Comparison of ENCODE assay signal across 19 cellular contexts in genomic region chr10:109114578-109114977, GRCh38.
DNase-seq lines count a peak whose midpoint lies in the region; ATAC-seq and TF ChIP-seq lines count a peak whose summit lies in the region.
"Had no signal": no experiment of that assay in that cellular context is flagged by ENCODE, and none has a peak within 500 bp of the region (broad histone marks: within the 10 kb centered on the region; RNA-seq: fewer than 3 reads in every experiment).

No MANE protein-coding gene starts in this region.

- H3K4me2 ChIP-seq in OCI-LY3 (ENCODE audit: low read length) (0 out of 2 replicates have a peak overlapping the region, but pooled peaks have one; percentile 9), GM23338 (no peak overlapping the region)
- H3K4me2 ChIP-seq: A549 had no signal

- peak; percentile 18 for DNase-seq in activated CD4-positive, alpha-beta T cell treated with anti-CD3 and anti-CD28 coated beads, Interleukin-2, amount 10 ng/mL, durations not matched to agents 24 days and 14 days
- no peak for DNase-seq in activated CD4-positive, alpha-beta T cell treated with anti-CD3 and anti-CD28 coated beads, Interleukin-2, amount 10 ng/mL, durations not matched to agents 7 days and 5 days
- DNase-seq in GM04504 (ENCODE audit: low read depth) (peak; percentile 39), testis (no peak), sciatic nerve (ENCODE audit: low spot score) (no peak), GM23338 (ENCODE audit: low spot score) (no peak)
- DNase-seq: Calu3; CD8-positive, alpha-beta T cell; DMS79 treated with DMSO at 0.1 percent for 48 hours; GOT3; H7; KG1 had no signal

- POLR2A ChIA-PET in activated CD4-positive, alpha-beta T cell treated with anti-CD3 and anti-CD28 coated beads, Interleukin-2, amount 10 ng/mL, durations not matched to agents 7 days and 5 days (lab: Charles Lee): no interaction called here

- H3K9ac ChIP-seq in OCI-LY3 (ENCODE audit: low read length): no peak overlapping the region
- H3K9ac ChIP-seq: BLaER1 treated with 17β-estradiol and CSF1 and Interleukin-3, amounts not matched to agents 10 nM and 100 nM had no signal

- intact Hi-C loops in activated CD4-positive, alpha-beta T cell treated with anti-CD3 and anti-CD28 coated beads, Interleukin-2, amount 10 ng/mL, durations not matched to agents 24 days and 14 days (cut with micrococcal nuclease): no loop called here
- intact Hi-C loops in testis (cut with DNase I; ENCODE audit: low total_unique reads) (no loop called here), sciatic nerve (cut with DNase I) (no loop called here)

- TF ChIP-seq CTCF in OCI-LY3 (IDR thresholded peaks at IDR 0.05; ENCODE audit: low read depth, low read length): no peak
- no peak for TF ChIP-seq CTCF in testis (IDR thresholded peaks at IDR 0.05)
- TF ChIP-seq CTCF in GM23338 (conservative IDR thresholded peaks at IDR 0.05; ENCODE audit: low read depth in 2 of 2): no peak

- no peaks in the 10 kb centered on the region for H3K27me3 Mint-ChIP-seq in activated CD4-positive, alpha-beta T cell treated with anti-CD3 and anti-CD28 coated beads, Interleukin-2, amount 10 ng/mL, durations not matched to agents 24 days and 14 days
- no peaks in the 10 kb centered on the region for H3K27me3 Mint-ChIP-seq in activated CD4-positive, alpha-beta T cell treated with anti-CD3 and anti-CD28 coated beads, Interleukin-2, amount 10 ng/mL, durations not matched to agents 7 days and 5 days
- peaks cover 2% of the 10 kb centered on the region for H3K27me3 Mint-ChIP-seq in GM23338 (ENCODE audit: insufficient read depth, low read depth, poor library complexity)

- H3K4me3 ChIP-seq in OCI-LY3 (ENCODE audit: low read length) (no peak overlapping the region), testis (no peak overlapping the region), GM23338 (no peak overlapping the region)
- H3K4me3 ChIP-seq: A549; BLaER1 treated with 17β-estradiol and CSF1 and Interleukin-3, amounts not matched to agents 10 nM and 100 nM; GM12878 had no signal

- H3K27ac ChIP-seq in OCI-LY3 (ENCODE audit: low read length) (no peak overlapping the region), testis (no peak overlapping the region), GM23338 (ENCODE audit: low read depth) (no peak overlapping the region)
- H3K27ac ChIP-seq: 22Rv1; A549; BLaER1 treated with 17β-estradiol and CSF1 and Interleukin-3, amounts not matched to agents 10 nM and 100 nM had no signal

- CTCF ChIA-PET in activated CD4-positive, alpha-beta T cell treated with anti-CD3 and anti-CD28 coated beads, Interleukin-2, amount 10 ng/mL, durations not matched to agents 7 days and 5 days (lab: Charles Lee): no interaction called here

- no peak overlapping the region for H3K27ac Mint-ChIP-seq in activated CD4-positive, alpha-beta T cell treated with anti-CD3 and anti-CD28 coated beads, Interleukin-2, amount 10 ng/mL, durations not matched to agents 24 days and 14 days
- no peak overlapping the region for H3K27ac Mint-ChIP-seq in activated CD4-positive, alpha-beta T cell treated with anti-CD3 and anti-CD28 coated beads, Interleukin-2, amount 10 ng/mL, durations not matched to agents 7 days and 5 days
- H3K27ac Mint-ChIP-seq in GM23338: no peak overlapping the region
- H3K27ac Mint-ChIP-seq: CD8-positive, alpha-beta T cell had no signal

- no peaks in the 10 kb centered on the region for H3K36me3 Mint-ChIP-seq in activated CD4-positive, alpha-beta T cell treated with anti-CD3 and anti-CD28 coated beads, Interleukin-2, amount 10 ng/mL, durations not matched to agents 24 days and 14 days (ENCODE audit: low read depth)
- H3K36me3 Mint-ChIP-seq in activated CD4-positive, alpha-beta T cell treated with anti-CD3 and anti-CD28 coated beads, Interleukin-2, amount 10 ng/mL, durations not matched to agents 7 days and 5 days (ENCODE audit: low read depth): no peaks in the 10 kb centered on the region
- peaks cover 13% of the 10 kb centered on the region for H3K36me3 Mint-ChIP-seq in GM23338 (ENCODE audit: low read depth)
- H3K36me3 Mint-ChIP-seq: CD8-positive, alpha-beta T cell had no signal

- H3K79me2 ChIP-seq in OCI-LY3 (ENCODE audit: low read length) (no peaks in the 10 kb centered on the region), GM23338 (replicated peaks; ENCODE audit: insufficient read depth) (no peaks in the 10 kb centered on the region)

- no peak for TF ChIP-seq POLR2A in testis (IDR thresholded peaks at IDR 0.05)

- H3K36me3 ChIP-seq in OCI-LY3 (replicated peaks; ENCODE audit: low read depth, low read length) (no peaks in the 10 kb centered on the region), testis (ENCODE audit: low read depth, missing control alignments) (no peaks in the 10 kb centered on the region), GM23338 (ENCODE audit: insufficient read depth) (no peaks in the 10 kb centered on the region)
- H3K36me3 ChIP-seq: BLaER1 treated with 17β-estradiol and CSF1 and Interleukin-3, amounts not matched to agents 10 nM and 100 nM had no signal

- H3K4me3 Mint-ChIP-seq in activated CD4-positive, alpha-beta T cell treated with anti-CD3 and anti-CD28 coated beads, Interleukin-2, amount 10 ng/mL, durations not matched to agents 24 days and 14 days: no peak overlapping the region
- no peak overlapping the region for H3K4me3 Mint-ChIP-seq in activated CD4-positive, alpha-beta T cell treated with anti-CD3 and anti-CD28 coated beads, Interleukin-2, amount 10 ng/mL, durations not matched to agents 7 days and 5 days
- no peak overlapping the region for H3K4me3 Mint-ChIP-seq in GM23338
- H3K4me3 Mint-ChIP-seq: CD8-positive, alpha-beta T cell had no signal

- H2AFZ ChIP-seq in OCI-LY3 (ENCODE audit: low read depth, low read length) (no peak overlapping the region), GM23338 (no peak overlapping the region)

- ATAC-seq in sciatic nerve (no peak), HG03196 (IDR thresholded peaks at IDR 0.05; ENCODE audit: unreplicated experiment) (no peak), GM23338 (no peak)
- ATAC-seq: A549; CD8-positive, alpha-beta T cell; GM12878; HCT116 had no signal

- H3K9me3 ChIP-seq in OCI-LY3 (ENCODE audit: insufficient read depth, low read length) (peaks cover 5% of the 10 kb centered on the region; the same call in 1 of the 2 replicates), testis (no peaks in the 10 kb centered on the region)
- H3K9me3 ChIP-seq: A549 had no signal

- H3K4me1 ChIP-seq in OCI-LY3 (ENCODE audit: low read length): peaks cover 17% of the 10 kb centered on the region
- H3K4me1 ChIP-seq in testis: no peaks in the 10 kb centered on the region
- H3K4me1 ChIP-seq in GM23338 (ENCODE audit: insufficient read depth): no peaks in the 10 kb centered on the region
- H3K4me1 ChIP-seq: A549 had no signal

- no peaks in the 10 kb centered on the region for H3K4me1 Mint-ChIP-seq in activated CD4-positive, alpha-beta T cell treated with anti-CD3 and anti-CD28 coated beads, Interleukin-2, amount 10 ng/mL, durations not matched to agents 24 days and 14 days
- H3K4me1 Mint-ChIP-seq in activated CD4-positive, alpha-beta T cell treated with anti-CD3 and anti-CD28 coated beads, Interleukin-2, amount 10 ng/mL, durations not matched to agents 7 days and 5 days: no peaks in the 10 kb centered on the region
- H3K4me1 Mint-ChIP-seq in GM23338: no peaks in the 10 kb centered on the region

- H3K9me3 Mint-ChIP-seq in activated CD4-positive, alpha-beta T cell treated with anti-CD3 and anti-CD28 coated beads, Interleukin-2, amount 10 ng/mL, durations not matched to agents 24 days and 14 days: peaks cover 7% of the 10 kb centered on the region
- H3K9me3 Mint-ChIP-seq in activated CD4-positive, alpha-beta T cell treated with anti-CD3 and anti-CD28 coated beads, Interleukin-2, amount 10 ng/mL, durations not matched to agents 7 days and 5 days: peaks cover 12% of the 10 kb centered on the region
- H3K9me3 Mint-ChIP-seq in GM23338: peaks cover 20% of the 10 kb centered on the region

- no peaks in the 10 kb centered on the region for H4K20me1 ChIP-seq in OCI-LY3 (ENCODE audit: insufficient read depth, low read length)
- no peaks in the 10 kb centered on the region for H4K20me1 ChIP-seq in GM23338 (replicated peaks; ENCODE audit: insufficient read depth)
- H4K20me1 ChIP-seq: BLaER1 treated with 17β-estradiol and CSF1 and Interleukin-3, amounts not matched to agents 10 nM and 100 nM had no signal

- no peaks in the 10 kb centered on the region for H3K27me3 ChIP-seq in OCI-LY3 (ENCODE audit: low read depth, low read length)
- H3K27me3 ChIP-seq in testis: no peaks in the 10 kb centered on the region
- no peaks in the 10 kb centered on the region for H3K27me3 ChIP-seq in GM23338 (ENCODE audit: insufficient read depth)
- H3K27me3 ChIP-seq: BLaER1 treated with 17β-estradiol and CSF1 and Interleukin-3, amounts not matched to agents 10 nM and 100 nM had no signal

- no peaks in the 10 kb centered on the region for H3F3A ChIP-seq in GM23338 (replicated peaks; ENCODE audit: low read depth)

- 78 to 83% methylated on average over 2 of the region's 2 CpGs for WGBS in testis, 2 donors

- peaks cover 7% of the 10 kb centered on the region; the same call in 1 of the 2 replicates for H3K9me2 ChIP-seq in GM23338 (ENCODE audit: insufficient read depth)

TF ChIP-seq in GM23338, 12 proteins besides CTCF, POLR2A, EP300 and RAD21 (continues in another document):
- no peak for TF ChIP-seq JUNB (IDR thresholded peaks at IDR 0.05; ENCODE audit: unreplicated experiment)
- TF ChIP-seq CREB1 (CRISPR knock-in tag; IDR thresholded peaks at IDR 0.05; ENCODE audit: low read depth): no peak
- no peak for TF ChIP-seq POLR2AphosphoS5 (IDR thresholded peaks at IDR 0.05; ENCODE audit: low read depth)
- no peak for TF ChIP-seq ETS1 (IDR thresholded peaks at IDR 0.05)
- no peak for TF ChIP-seq NANOG (IDR thresholded peaks at IDR 0.05; ENCODE audit: borderline replicate concordance)
- TF ChIP-seq STAT1 (IDR thresholded peaks at IDR 0.05; ENCODE audit: unreplicated experiment): no peak
- no peak for TF ChIP-seq ZNF331 (CRISPR knock-in tag; IDR thresholded peaks at IDR 0.05; ENCODE audit: low read depth)
- TF ChIP-seq EZH2 (IDR thresholded peaks at IDR 0.05; ENCODE audit: low read depth, unreplicated experiment): no peak

Comparison
In these comparisons a context has a peak if more than half of its experiments do, and no peak if none do; other contexts are left out.
1. DNase-seq: peak in activated CD4-positive, alpha-beta T cell treated with anti-CD3 and anti-CD28 coated beads, Interleukin-2, amount 10 ng/mL, durations not matched to agents 24 days and 14 days (single experiment) and GM04504 (single experiment); none in activated CD4-positive, alpha-beta T cell treated with anti-CD3 and anti-CD28 coated beads, Interleukin-2, amount 10 ng/mL, durations not matched to agents 7 days and 5 days (single experiment), testis (single experiment), sciatic nerve (single experiment) and GM23338 (single experiment).